In the genomic region with DNA sequence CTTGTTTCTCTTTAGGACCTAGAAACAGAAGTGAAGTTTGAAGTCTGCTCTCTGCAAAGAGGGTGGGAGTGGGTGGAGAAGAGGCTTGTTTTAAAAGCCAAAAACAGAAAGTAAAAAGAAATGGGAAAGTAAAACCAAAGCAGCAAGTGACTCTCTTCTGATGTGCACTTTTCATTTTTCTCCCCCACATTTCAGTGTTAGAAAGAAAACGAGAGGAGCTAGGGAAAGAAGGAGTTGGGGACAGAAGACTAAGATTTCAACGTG, we compare ENCODE assay signal across 9 cellular contexts. TPM values are rescaled to one million over a fixed set of nuclear protein-coding genes. Genes with fewer than 3 reads are reported as not detected.
DNase-seq lines count a peak whose midpoint lies in the region; ATAC-seq, FAIRE-seq and TF ChIP-seq lines count a peak whose summit lies in the region.
"Had no signal": no experiment of that assay in that cellular context is flagged by ENCODE, and none has a peak within 500 bp of the region (broad histone marks: within the 10 kb centered on the region; RNA-seq: fewer than 3 reads in every experiment).

No MANE protein-coding gene starts in this region.

- intact Hi-C loops in body of pancreas (cut with DNase I): no loop called here

- ATAC-seq in HG02970 (IDR thresholded peaks at IDR 0.05; ENCODE audit: low FRiP score, unreplicated experiment) (peak; percentile 44), body of pancreas (no peak)

- TF ChIP-seq CTCF in body of pancreas (IDR thresholded peaks at IDR 0.05) (no peak), neural cell (IDR thresholded peaks at IDR 0.05; ENCODE audit: poor library complexity, severe bottlenecking) (no peak)

- H3K27me3 Mint-ChIP-seq in activated T-cell treated with anti-CD3 and anti-CD28 coated beads, Interleukin-2, amount 50 U/mL, for 24 hours: peaks cover 55% of the 10 kb centered on the region

- no peaks in the 10 kb centered on the region for H3K36me3 ChIP-seq in body of pancreas (replicated peaks in 1 of 2; ENCODE audit: insufficient read depth in 1 of 2, low read depth in 2 of 2)
- H3K36me3 ChIP-seq in neural cell (ENCODE audit: insufficient read depth, low read length): no peaks in the 10 kb centered on the region
- H3K36me3 ChIP-seq in small intestine (ENCODE audit: control insufficient read depth in 2 of 2, insufficient read depth in 2 of 2, low read length in 2 of 2): no peaks in the 10 kb centered on the region

- H3K4me1 ChIP-seq in body of pancreas (peaks cover 26% of the 10 kb centered on the region), small intestine (ENCODE audit: control insufficient read depth in 2 of 2, insufficient read depth in 1 of 2, low read depth in 1 of 2, low read length in 1 of 2) (no peaks in the 10 kb centered on the region)

- peaks cover 4% of the 10 kb centered on the region for H3F3A ChIP-seq in neural cell (ENCODE audit: insufficient read depth, low read length, poor library complexity, severe bottlenecking)

- no peak overlapping the region for H3K9ac ChIP-seq in neural cell (ENCODE audit: low read length)

- H3K27ac Mint-ChIP-seq in activated T-cell treated with anti-CD3 and anti-CD28 coated beads, Interleukin-2, amount 50 U/mL, for 24 hours: no peak overlapping the region
- H3K27ac Mint-ChIP-seq: CD4-positive, CD25-positive, alpha-beta regulatory T cell had no signal

- H3K4me2 ChIP-seq in neural cell (ENCODE audit: low read length): peak overlapping the region; percentile 83

- WGBS in body of pancreas, 2 donors: 34 to 59% methylated on average over 2 of the region's 2 CpGs
- WGBS in small intestine, 3 donors: 13 to 20% (median 19%) methylated on average over 2 of the region's 2 CpGs

- DNase-seq in activated T-cell treated with anti-CD3 and anti-CD28 coated beads, Interleukin-2, amount 50 U/mL, for 24 hours: no peak
- no peak for DNase-seq in activated T-cell treated with anti-CD3 and anti-CD28 coated beads, Interleukin-2, amount 50 U/mL, for 1 hour
- no peak for DNase-seq in body of pancreas
- DNase-seq in epidermal melanocyte (ENCODE audit: insufficient read length, low spot score): no peak
- no peak for DNase-seq in small intestine
- no peak for DNase-seq in putamen (ENCODE audit: low spot score)

- no peak for TF ChIP-seq RAD21 in neural cell (conservative IDR thresholded peaks at IDR 0.05)

- H3K27ac ChIP-seq in body of pancreas: peak overlapping the region in 3 of 4 donors; percentile 61 to 78 (median 75)
- H3K27ac ChIP-seq in neural cell (ENCODE audit: low read length): no peak overlapping the region
- H3K27ac ChIP-seq in small intestine (ENCODE audit: low read depth in 1 of 2, low read length in 1 of 2): no peak overlapping the region

- no peaks in the 10 kb centered on the region for H3K79me2 ChIP-seq in neural cell (replicated peaks; ENCODE audit: insufficient read depth, low read length)

- H3K4me3 ChIP-seq in body of pancreas (no peak overlapping the region), neural cell (ENCODE audit: low read length) (peak overlapping the region; percentile 66), small intestine (ENCODE audit: low read depth in 1 of 2, low read length in 2 of 2) (peak overlapping the region in 1 of 2 donors; percentile 54)

- H3K27me3 ChIP-seq in body of pancreas (peaks cover 0 to 6% of the 10 kb centered on the region in 2 donors), neural cell (ENCODE audit: insufficient read depth, low read depth, low read length) (peaks cover 31% of the 10 kb centered on the region), small intestine (ENCODE audit: control insufficient read depth in 2 of 2, insufficient read depth in 2 of 2, low read length in 2 of 2) (no peaks in the 10 kb centered on the region)

- H3K4me3 Mint-ChIP-seq in activated T-cell treated with anti-CD3 and anti-CD28 coated beads, Interleukin-2, amount 50 U/mL, for 24 hours: peak overlapping the region; percentile 69

- no peak for FAIRE-seq in small intestine (lab: Jason Lieb, UNC)

- no peaks in the 10 kb centered on the region for H3K9me3 Mint-ChIP-seq in activated T-cell treated with anti-CD3 and anti-CD28 coated beads, Interleukin-2, amount 50 U/mL, for 24 hours

- H2AFZ ChIP-seq in neural cell (ENCODE audit: low read depth, low read length): no peak overlapping the region

- TF ChIP-seq POLR2A in body of pancreas (IDR thresholded peaks at IDR 0.05): no peak

- no peaks in the 10 kb centered on the region for H4K20me1 ChIP-seq in neural cell (ENCODE audit: insufficient read depth)

- no peaks in the 10 kb centered on the region for H3K9me3 ChIP-seq in body of pancreas
- H3K9me3 ChIP-seq in neural cell (ENCODE audit: low read length): no peaks in the 10 kb centered on the region
- no peaks in the 10 kb centered on the region for H3K9me3 ChIP-seq in small intestine (ENCODE audit: control insufficient read depth, low read depth)

- no peaks in the 10 kb centered on the region for H3K36me3 Mint-ChIP-seq in activated T-cell treated with anti-CD3 and anti-CD28 coated beads, Interleukin-2, amount 50 U/mL, for 24 hours (ENCODE audit: low read depth)
- H3K36me3 Mint-ChIP-seq: CD4-positive, CD25-positive, alpha-beta regulatory T cell had no signal

- H3K9me2 ChIP-seq in neural cell (ENCODE audit: insufficient read depth, low read length): no peaks in the 10 kb centered on the region

- TF ChIP-seq EP300 in neural cell (conservative IDR thresholded peaks at IDR 0.05; ENCODE audit: poor library complexity, severe bottlenecking): no peak

- H3K4me1 Mint-ChIP-seq in activated T-cell treated with anti-CD3 and anti-CD28 coated beads, Interleukin-2, amount 50 U/mL, for 24 hours (ENCODE audit: low read depth): peaks cover 27% of the 10 kb centered on the region

TF ChIP-seq in neural cell, 6 proteins besides CTCF, POLR2A, EP300 and RAD21:
- no peak for TF ChIP-seq TAF1 (IDR thresholded peaks at IDR 0.05; ENCODE audit: low read depth)
- TF ChIP-seq EZH2 (IDR thresholded peaks at IDR 0.05; ENCODE audit: borderline replicate concordance, insufficient read depth, low read length, poor library complexity, severe bottlenecking): no peak
- no peak for TF ChIP-seq MXI1 (conservative IDR thresholded peaks at IDR 0.05; ENCODE audit: poor library complexity, severe bottlenecking)
- no peak for TF ChIP-seq SMC3 (conservative IDR thresholded peaks at IDR 0.05; ENCODE audit: poor library complexity)
- TF ChIP-seq, protein P1, sequence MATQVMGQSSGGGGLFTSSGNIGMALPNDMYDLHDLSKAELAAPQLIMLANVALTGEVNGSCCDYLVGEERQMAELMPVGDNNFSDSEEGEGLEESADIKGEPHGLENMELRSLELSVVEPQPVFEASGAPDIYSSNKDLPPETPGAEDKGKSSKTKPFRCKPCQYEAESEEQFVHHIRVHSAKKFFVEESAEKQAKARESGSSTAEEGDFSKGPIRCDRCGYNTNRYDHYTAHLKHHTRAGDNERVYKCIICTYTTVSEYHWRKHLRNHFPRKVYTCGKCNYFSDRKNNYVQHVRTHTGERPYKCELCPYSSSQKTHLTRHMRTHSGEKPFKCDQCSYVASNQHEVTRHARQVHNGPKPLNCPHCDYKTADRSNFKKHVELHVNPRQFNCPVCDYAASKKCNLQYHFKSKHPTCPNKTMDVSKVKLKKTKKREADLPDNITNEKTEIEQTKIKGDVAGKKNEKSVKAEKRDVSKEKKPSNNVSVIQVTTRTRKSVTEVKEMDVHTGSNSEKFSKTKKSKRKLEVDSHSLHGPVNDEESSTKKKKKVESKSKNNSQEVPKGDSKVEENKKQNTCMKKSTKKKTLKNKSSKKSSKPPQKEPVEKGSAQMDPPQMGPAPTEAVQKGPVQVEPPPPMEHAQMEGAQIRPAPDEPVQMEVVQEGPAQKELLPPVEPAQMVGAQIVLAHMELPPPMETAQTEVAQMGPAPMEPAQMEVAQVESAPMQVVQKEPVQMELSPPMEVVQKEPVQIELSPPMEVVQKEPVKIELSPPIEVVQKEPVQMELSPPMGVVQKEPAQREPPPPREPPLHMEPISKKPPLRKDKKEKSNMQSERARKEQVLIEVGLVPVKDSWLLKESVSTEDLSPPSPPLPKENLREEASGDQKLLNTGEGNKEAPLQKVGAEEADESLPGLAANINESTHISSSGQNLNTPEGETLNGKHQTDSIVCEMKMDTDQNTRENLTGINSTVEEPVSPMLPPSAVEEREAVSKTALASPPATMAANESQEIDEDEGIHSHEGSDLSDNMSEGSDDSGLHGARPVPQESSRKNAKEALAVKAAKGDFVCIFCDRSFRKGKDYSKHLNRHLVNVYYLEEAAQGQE (IDR thresholded peaks at IDR 0.05; ENCODE audit: borderline replicate concordance): no peak
- TF ChIP-seq POLR2AphosphoS5 (IDR thresholded peaks at IDR 0.05): no peak
TF ChIP-seq in neural cell: peak in this region for 0.

RNA-seq across cellular contexts. Expression of a gene that starts 1.3 kb away (rescaled TPM):
- 10 to 100 TPM; 11.4 to 20.8 TPM for total RNA-seq in body of pancreas
- polyA plus RNA-seq in neural cell: not detected in 2 replicates
- polyA minus RNA-seq in neural cell: not detected in 2 replicates
- 1 to 10 TPM in 2 of 3 donors, not detected in 1; 3.2 to 5.5 TPM for polyA plus RNA-seq in small intestine
- total RNA-seq: CD4-positive, CD25-positive, alpha-beta regulatory T cell had no signal
- polyA plus RNA-seq: CD4-positive, CD25-positive, alpha-beta regulatory T cell had no signal

RNA-seq across cellular contexts. Expression of a gene that starts 52.1 kb away (rescaled TPM):
- total RNA-seq in body of pancreas: not detected
- polyA plus RNA-seq in neural cell (not detected in 2 replicates), small intestine (not detected)
- polyA minus RNA-seq in neural cell: not detected in 2 replicates
- total RNA-seq: CD4-positive, CD25-positive, alpha-beta regulatory T cell had no signal
- polyA plus RNA-seq: CD4-positive, CD25-positive, alpha-beta regulatory T cell had no signal

Comparison
In these comparisons a context has a peak if more than half of its experiments do, and no peak if none do; other contexts are left out.
1. H3K27ac ChIP-seq: peak in body of pancreas (3 of 4); none in neural cell (single experiment) and small intestine (0 of 2).